ENCODE assay signal across 26 cellular contexts in the genomic region with DNA sequence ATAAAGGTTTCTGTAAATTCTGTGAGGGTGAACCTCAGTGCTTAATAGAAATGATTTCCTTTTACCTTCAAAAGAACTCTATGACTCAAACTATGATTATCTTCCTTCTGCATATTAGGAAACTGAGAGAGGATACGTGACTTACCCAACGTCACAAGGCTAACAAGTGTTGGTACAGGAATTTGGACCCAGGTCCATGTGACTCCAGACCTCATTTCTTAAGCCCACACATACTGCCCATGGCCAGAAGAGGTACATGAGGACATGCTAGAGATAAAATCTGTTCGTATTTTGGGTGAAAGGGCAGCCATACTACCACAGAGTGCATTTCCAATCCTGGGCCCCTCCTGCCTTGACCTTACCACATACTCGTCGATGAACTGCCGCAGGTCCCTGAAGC.
DNase-seq lines count a peak whose midpoint lies in the region; ATAC-seq, FAIRE-seq and TF ChIP-seq lines count a peak whose summit lies in the region.
"Had no signal": no experiment of that assay in that cellular context is flagged by ENCODE, and none has a peak within 500 bp of the region (broad histone marks: within the 10 kb centered on the region; RNA-seq: fewer than 3 reads in every experiment).

No MANE protein-coding gene starts in this region.

- H3K79me2 ChIP-seq in OCI-LY7 (ENCODE audit: insufficient read depth, low read depth, low read length) (peaks cover 11% of the 10 kb centered on the region; the same call in 1 of the 2 replicates), HepG2 (ENCODE audit: insufficient read depth, low read length) (no peaks in the 10 kb centered on the region)

- no peak overlapping the region for H3K4me2 ChIP-seq in OCI-LY7 (ENCODE audit: low read length)
- no peak overlapping the region for H3K4me2 ChIP-seq in HepG2 (ENCODE audit: low read depth, low read length)

- no peak for TF ChIP-seq POLR2A in HepG2 (IDR thresholded peaks at IDR 0.05; ENCODE audit: insufficient read depth in 1 of 2, low read depth in 2 of 2, low read length in 2 of 2)

- H2AFZ ChIP-seq in OCI-LY7 (ENCODE audit: low read length) (no peak overlapping the region), HepG2 (ENCODE audit: low read length) (no peak overlapping the region)

- H3K4me3 ChIP-seq in OCI-LY7 (ENCODE audit: low read depth, low read length, poor library complexity, severe bottlenecking) (no peak overlapping the region), HepG2 (replicated peaks in 1 of 3; ENCODE audit: insufficient read depth in 1 of 3, low read depth in 2 of 3, low read length in 3 of 3) (no peak overlapping the region)
- H3K4me3 ChIP-seq: gastroesophageal sphincter, left ventricle myocardium inferior, SJCRH30, skin epidermis, transverse colon had no signal

- peaks cover 64% of the 10 kb centered on the region for H3K4me1 Mint-ChIP-seq in activated CD8-positive, alpha-beta memory T cell treated with anti-CD3 and anti-CD28 coated beads, Interleukin-2, amount 10 ng/mL, durations not matched to agents 7 days and 5 days
- H3K4me1 Mint-ChIP-seq in stimulated activated effector memory CD8-positive, alpha-beta T cell treated with anti-CD3 and anti-CD28 coated beads, Interleukin-12 subunit alpha, Interleukin-12 subunit beta, amount 100 ng/mL, for 72 hours = peaks cover 58% of the 10 kb centered on the region

- H3K4me1 ChIP-seq in OCI-LY7 (ENCODE audit: insufficient read depth, low read length, poor library complexity, severe bottlenecking) (peaks cover 35% of the 10 kb centered on the region), HepG2 (ENCODE audit: insufficient read depth, low read length) (peaks cover 12% of the 10 kb centered on the region)
- H3K4me1 ChIP-seq: gastroesophageal sphincter, left ventricle myocardium inferior, SJCRH30 had no signal

- no peak overlapping the region for H3K9ac ChIP-seq in HepG2 (ENCODE audit: insufficient read depth, low read depth, low read length)

- H3K27ac ChIP-seq in OCI-LY7 (ENCODE audit: low read depth, low read length, poor library complexity, severe bottlenecking) = peak overlapping the region; percentile 0
- no peak overlapping the region for H3K27ac ChIP-seq in HepG2 (ENCODE audit: extremely low read length, insufficient read depth, low read length)
- H3K27ac ChIP-seq: gastroesophageal sphincter, left ventricle myocardium inferior, SJCRH30, transverse colon had no signal

- no peak for TF ChIP-seq CTCF in OCI-LY7 (conservative IDR thresholded peaks at IDR 0.05; ENCODE audit: low read length)
- no peak for TF ChIP-seq CTCF in HepG2 (CRISPR knock-in tag; IDR thresholded peaks at IDR 0.05)

- H3K9me3 Mint-ChIP-seq in activated CD8-positive, alpha-beta memory T cell treated with anti-CD3 and anti-CD28 coated beads, Interleukin-2, amount 10 ng/mL, durations not matched to agents 7 days and 5 days (ENCODE audit: low read depth) = no peaks in the 10 kb centered on the region
- H3K9me3 Mint-ChIP-seq in stimulated activated effector memory CD8-positive, alpha-beta T cell treated with anti-CD3 and anti-CD28 coated beads, Interleukin-12 subunit alpha, Interleukin-12 subunit beta, amount 100 ng/mL, for 72 hours = no peaks in the 10 kb centered on the region
- H3K9me3 Mint-ChIP-seq: activated naive CD4-positive, alpha-beta T cell treated with anti-CD3 and anti-CD28 coated beads, Interleukin-2, amount 50 U/mL, for 24 hours had no signal

- H4K20me1 ChIP-seq in OCI-LY7 (ENCODE audit: insufficient read depth, low read length) (no peaks in the 10 kb centered on the region), HepG2 (ENCODE audit: insufficient read depth, low read length) (no peaks in the 10 kb centered on the region)

- TF ChIP-seq EP300 in HepG2 (IDR thresholded peaks at IDR 0.05; ENCODE audit: low read depth in 2 of 2, low read length in 2 of 2) (no peak), HepG2 (CRISPR knock-in tag; IDR thresholded peaks at IDR 0.05; ENCODE audit: borderline replicate concordance) (no peak)

- CTCF ChIA-PET in activated CD8-positive, alpha-beta memory T cell treated with anti-CD3 and anti-CD28 coated beads, Interleukin-2, amount 10 ng/mL, durations not matched to agents 7 days and 5 days (lab: Charles Lee) = interaction anchor here (1.2 to 7.8 kb wide), 2 partner anchors 8 to 16 kb away, joined by 3 to 59 read pairs; no protein-coding TSS in a partner anchor
- CTCF ChIA-PET in OCI-LY7 (lab: Charles Lee; ENCODE audit: unreplicated experiment) = interaction anchor here (0.5 kb wide), 1 partner anchor 77 kb away, joined by 3 read pairs; no protein-coding TSS in a partner anchor
- CTCF ChIA-PET in HepG2 (lab: Yijun Ruan, JAX; ENCODE audit: low intra/inter-chr PET ratio, low total read pairs) = no interaction called here

- BruUV-seq in OCI-LY7 (replicated peaks; lab: Mats Ljungman, UMichigan) = no TSS peak
- BruUV-seq in HepG2 (replicated peaks; lab: Mats Ljungman, UMichigan) = no TSS peak

- no peak overlapping the region for H3K4me3 Mint-ChIP-seq in activated CD8-positive, alpha-beta memory T cell treated with anti-CD3 and anti-CD28 coated beads, Interleukin-2, amount 10 ng/mL, durations not matched to agents 7 days and 5 days
- peak overlapping the region; percentile 67 for H3K4me3 Mint-ChIP-seq in stimulated activated effector memory CD8-positive, alpha-beta T cell treated with anti-CD3 and anti-CD28 coated beads, Interleukin-12 subunit alpha, Interleukin-12 subunit beta, amount 100 ng/mL, for 72 hours
- H3K4me3 Mint-ChIP-seq: activated naive CD4-positive, alpha-beta T cell treated with anti-CD3 and anti-CD28 coated beads, Interleukin-2, amount 50 U/mL, for 24 hours had no signal

- H3K9me3 ChIP-seq in OCI-LY7 (ENCODE audit: low read length) (no peaks in the 10 kb centered on the region), HepG2 (ENCODE audit: low read length) (no peaks in the 10 kb centered on the region)
- H3K9me3 ChIP-seq: gastroesophageal sphincter, left ventricle myocardium inferior, SJCRH30, transverse colon had no signal

- H3K36me3 ChIP-seq in OCI-LY7 (ENCODE audit: insufficient read depth, low read length) (peaks cover 99% of the 10 kb centered on the region), HepG2 (replicated peaks in 1 of 2; ENCODE audit: control insufficient read depth in 1 of 2, insufficient read depth in 2 of 2, low read length in 2 of 2) (peaks cover 1 to 8% of the 10 kb centered on the region in 2 experiments; a peak in 4 of 5 replicates)
- H3K36me3 ChIP-seq: gastroesophageal sphincter, SJCRH30, transverse colon had no signal

- no peak for FAIRE-seq in HepG2 (lab: Jason Lieb, UNC)
- FAIRE-seq: A204.1, G401.6 had no signal

- intact Hi-C loops in OCI-LY7 (cut with micrococcal nuclease; ENCODE audit: unreplicated experiment) = no loop called here
- intact Hi-C loops in HepG2 (cut with micrococcal nuclease; ENCODE audit: unreplicated experiment) = no loop called here

- TF ChIP-seq RAD21 in HepG2 (CRISPR knock-in tag; IDR thresholded peaks at IDR 0.05) = no peak

- peak overlapping the region; percentile 66 for H3K27ac Mint-ChIP-seq in activated CD8-positive, alpha-beta memory T cell treated with anti-CD3 and anti-CD28 coated beads, Interleukin-2, amount 10 ng/mL, durations not matched to agents 7 days and 5 days
- H3K27ac Mint-ChIP-seq in stimulated activated effector memory CD8-positive, alpha-beta T cell treated with anti-CD3 and anti-CD28 coated beads, Interleukin-12 subunit alpha, Interleukin-12 subunit beta, amount 100 ng/mL, for 72 hours = peak overlapping the region; percentile 96
- H3K27ac Mint-ChIP-seq: activated naive CD4-positive, alpha-beta T cell treated with anti-CD3 and anti-CD28 coated beads, Interleukin-2, amount 50 U/mL, for 24 hours had no signal

- POLR2A ChIA-PET in OCI-LY7 (lab: Charles Lee) = interaction anchor here (0.7 to 1.1 kb wide), 2 partner anchors 8 to 10 kb away, joined by 3 read pairs; no protein-coding TSS in a partner anchor
- POLR2A ChIA-PET in HepG2 (lab: Yijun Ruan, JAX) = no interaction called here

- H3K27me3 ChIP-seq in HepG2 (ENCODE audit: control insufficient read depth in 1 of 2, insufficient read depth in 2 of 2, low read length in 2 of 2) = no peaks in the 10 kb centered on the region; a peak in 1 of 5 replicates
- H3K27me3 ChIP-seq: gastroesophageal sphincter, SJCRH30, transverse colon had no signal

- peaks cover 13% of the 10 kb centered on the region for H3K36me3 Mint-ChIP-seq in activated CD8-positive, alpha-beta memory T cell treated with anti-CD3 and anti-CD28 coated beads, Interleukin-2, amount 10 ng/mL, durations not matched to agents 7 days and 5 days
- H3K36me3 Mint-ChIP-seq in stimulated activated effector memory CD8-positive, alpha-beta T cell treated with anti-CD3 and anti-CD28 coated beads, Interleukin-12 subunit alpha, Interleukin-12 subunit beta, amount 100 ng/mL, for 72 hours = peaks cover 80% of the 10 kb centered on the region
- H3K36me3 Mint-ChIP-seq: activated naive CD4-positive, alpha-beta T cell treated with anti-CD3 and anti-CD28 coated beads, Interleukin-2, amount 50 U/mL, for 24 hours had no signal

- in situ Hi-C loops in HepG2 (cut with HindIII; ENCODE audit: extremely low pct_ligation_motif_present, low pct_unique_long_range_greater_than_20kb) = no loop called here

- H3K9me2 ChIP-seq in OCI-LY7 (ENCODE audit: insufficient read depth, low read length) = no peaks in the 10 kb centered on the region

- ATAC-seq in activated CD8-positive, alpha-beta memory T cell treated with anti-CD3 and anti-CD28 coated beads, Interleukin-2, amount 10 ng/mL, durations not matched to agents 7 days and 5 days = no peak
- no peak for ATAC-seq in HepG2
- no peak for ATAC-seq in stimulated activated effector memory CD8-positive, alpha-beta T cell treated with anti-CD3 and anti-CD28 coated beads, Interleukin-12 subunit alpha, Interleukin-12 subunit beta, amount 100 ng/mL, for 72 hours
- no peak for ATAC-seq in HG02610 (IDR thresholded peaks at IDR 0.05; ENCODE audit: unreplicated experiment)
- ATAC-seq in HG02938 (IDR thresholded peaks at IDR 0.05; ENCODE audit: unreplicated experiment) = no peak
- ATAC-seq: gastroesophageal sphincter, HCT116 had no signal

- DNase-seq in activated CD8-positive, alpha-beta memory T cell treated with anti-CD3 and anti-CD28 coated beads, Interleukin-2, amount 10 ng/mL, durations not matched to agents 7 days and 5 days = no peak
- DNase-seq in activated CD8-positive, alpha-beta memory T cell treated with anti-CD3 and anti-CD28 coated beads for 24 hours = no peak
- DNase-seq in OCI-LY7 (ENCODE audit: low spot score) (no peak), HepG2 (ENCODE audit: low spot score) (no peak), NCI-H2029 treated with DMSO at 0.1 percent for 48 hours (lab: John Stamatoyannopoulos, UW) (no peak)
- DNase-seq in stimulated activated effector memory CD8-positive, alpha-beta T cell treated with anti-CD3 and anti-CD28 coated beads, Interleukin-12 subunit alpha, Interleukin-12 subunit beta, amount 100 ng/mL, for 72 hours (ENCODE audit: low spot score in 2 of 2) = no peak
- DNase-seq: activated CD4-positive, CD25-positive, alpha-beta regulatory T cell treated with anti-CD3 and anti-CD28 coated beads, Interleukin-2, amount 50 U/mL, for 72 hours; activated T-cell treated with anti-CD3 and anti-CD28 coated beads, Interleukin-2, amount 50 U/mL, for 48 hours; aorta; DMS153; hypothalamus; Kasumi-1; left ventricle myocardium inferior; NCI-H1436; NCI-H2107; NCI-H774; SJCRH30; transverse colon had no signal

- WGBS in HepG2 (ENCODE audit: low lambda C conversion rate) = 77% methylated on average over 6 of the region's 6 CpGs

- no peaks in the 10 kb centered on the region for H3K27me3 Mint-ChIP-seq in activated CD8-positive, alpha-beta memory T cell treated with anti-CD3 and anti-CD28 coated beads, Interleukin-2, amount 10 ng/mL, durations not matched to agents 7 days and 5 days
- H3K27me3 Mint-ChIP-seq: activated naive CD4-positive, alpha-beta T cell treated with anti-CD3 and anti-CD28 coated beads, Interleukin-2, amount 50 U/mL, for 24 hours had no signal
